Comparison of ENCODE assay signal across 29 cellular contexts in genomic region chr4:145933134-145933533, GRCh38. TPM values are rescaled to one million over a fixed set of nuclear protein-coding genes. Genes with fewer than 3 reads are reported as not detected.
DNase-seq lines count a peak whose midpoint lies in the region; ATAC-seq, FAIRE-seq and TF ChIP-seq lines count a peak whose summit lies in the region.
"Had no signal": no experiment of that assay in that cellular context is flagged by ENCODE, and none has a peak within 500 bp of the region (broad histone marks: within the 10 kb centered on the region; RNA-seq: fewer than 3 reads in every experiment).

No MANE protein-coding gene starts in this region.

- FAIRE-seq in GM12878 (lab: Jason Lieb, UNC) = no peak
- FAIRE-seq: GM12892, H1, TTC549, urothelium cell line had no signal

- SMC1A ChIA-PET in GM12878 (lab: Charles Lee; ENCODE audit: uncharacterized antibody, unreplicated experiment) = interaction anchor here (0.6 to 1.8 kb wide), 8 partner anchors 21 to 831 kb away, joined by 3 to 4 read pairs (median 3); no protein-coding TSS in a partner anchor

- no peak for ATAC-seq in GM12878
- ATAC-seq: activated CD4-positive, CD25-positive, alpha-beta regulatory T cell treated with anti-CD3 and anti-CD28 coated beads, Interleukin-2, amount 50 U/mL, for 24 hours; activated naive CD4-positive, alpha-beta T cell treated with anti-CD3 and anti-CD28 coated beads, Interleukin-2, amount 50 U/mL, for 72 hours; activated T-helper 17 cell treated with anti-CD3 and anti-CD28 coated beads, Interleukin-2, amount 50 U/mL, for 72 hours; heart left ventricle; lower lobe of right lung; right lobe of liver had no signal

- intact Hi-C loops in GM12878 (cut with micrococcal nuclease; ENCODE audit: unreplicated experiment) (loop anchor here (10.0 kb wide), 1 partner anchor 402 kb away; no protein-coding TSS in a partner anchor), uterus (cut with DNase I; ENCODE audit: low total_unique reads) (no loop called here)

- peaks cover 96% of the 10 kb centered on the region for H3K79me2 ChIP-seq in GM12878 (ENCODE audit: control insufficient read depth, insufficient read depth, low read length)

- TF ChIP-seq EP300 in GM12878 (IDR thresholded peaks at IDR 0.05; ENCODE audit: borderline replicate concordance in 1 of 2, control insufficient read depth in 1 of 2, low read depth in 2 of 2, low read length in 2 of 2) = no peak

- H3K9ac ChIP-seq in GM12878 (ENCODE audit: control insufficient read depth, insufficient read depth, low read length) = no peak overlapping the region

- H3K27ac ChIP-seq in GM12878 (ENCODE audit: control insufficient read depth, insufficient read depth) (no peak overlapping the region), uterus (peak overlapping the region; percentile 1 to 99)
- H3K27ac ChIP-seq: lower lobe of right lung, right lobe of liver, RWPE1 had no signal

- H3K9me3 ChIP-seq in GM12878 (replicated peaks; ENCODE audit: control insufficient read depth, insufficient read depth, low read length) (peaks cover 2% of the 10 kb centered on the region; the same call in 1 of the 3 replicates), uterus (no peaks in the 10 kb centered on the region)
- H3K9me3 ChIP-seq: heart left ventricle, lower lobe of right lung, right lobe of liver had no signal

- H3K27me3 ChIP-seq in GM12878 (replicated peaks in 1 of 2; ENCODE audit: control insufficient read depth in 2 of 2, insufficient read depth in 2 of 2, low read length in 1 of 2) (no peaks in the 10 kb centered on the region), uterus (no peaks in the 10 kb centered on the region)
- H3K27me3 ChIP-seq: dorsolateral prefrontal cortex, heart left ventricle, right lobe of liver had no signal

- peaks cover 5% of the 10 kb centered on the region for H3K36me3 Mint-ChIP-seq in HFFc6 (ENCODE audit: low read depth)
- H3K36me3 Mint-ChIP-seq: CD4-positive, CD25-positive, alpha-beta regulatory T cell had no signal

- H3K4me1 ChIP-seq in GM12878 (ENCODE audit: control insufficient read depth, insufficient read depth, low read length) = peaks cover 18% of the 10 kb centered on the region; the same call in 1 of the 2 replicates
- peaks cover 0 to 4% of the 10 kb centered on the region in 2 donors for H3K4me1 ChIP-seq in uterus
- H3K4me1 ChIP-seq: right lobe of liver had no signal

- DNase-seq in HFFc6 (peak; percentile 34), GM12878 (ENCODE audit: low read depth, low spot score) (no peak), kidney tubule cell (ENCODE audit: low spot score) (peak; percentile 57), uterus (no peak), T-helper 1 cell (no peak), NCI-H526 (lab: John Stamatoyannopoulos, UW) (no peak), cortex of kidney (lab: John Stamatoyannopoulos, UW) (no peak)
- DNase-seq: activated CD4-positive, alpha-beta T cell treated with anti-CD3 and anti-CD28 coated beads, Interleukin-2, amount 50 U/mL, for 48 hours; activated CD8-positive, alpha-beta memory T cell treated with anti-CD3 and anti-CD28 coated beads, Interleukin-2, amount 50 U/mL, for 4 hours; anterior cingulate cortex; CD4-positive, CD25-positive, alpha-beta regulatory T cell; central memory CD4-positive, alpha-beta T cell; dorsolateral prefrontal cortex; heart left ventricle; lower lobe of right lung; MM.1S; NCI-H2029 treated with DMSO at 0.1 percent for 48 hours; NCI-H2227 treated with DMSO at 0.1 percent for 48 hours; NCI-H748 treated with DMSO at 0.1 percent for 48 hours; right lobe of liver; stimulated activated naive CD4-positive, alpha-beta T cell treated with Interleukin-2 at 50 U/mL for 16 hours had no signal

- no peak overlapping the region for H3K27ac Mint-ChIP-seq in HFFc6
- H3K27ac Mint-ChIP-seq: activated naive CD4-positive, alpha-beta T cell treated with anti-CD3 and anti-CD28 coated beads, Interleukin-2, amount 50 U/mL, for 72 hours; activated T-helper 17 cell treated with anti-CD3 and anti-CD28 coated beads, Interleukin-2, amount 50 U/mL, for 72 hours had no signal

- no peaks in the 10 kb centered on the region for H4K20me1 ChIP-seq in GM12878 (ENCODE audit: control insufficient read depth, insufficient read depth)

- RAD21 ChIA-PET in GM12878 (lab: Charles Lee; ENCODE audit: unreplicated experiment) = interaction anchor here (0.6 to 1.4 kb wide), 5 partner anchors 14 to 352 kb away, joined by 3 to 4 read pairs (median 3); no protein-coding TSS in a partner anchor

- H3K27me3 Mint-ChIP-seq in HFFc6 (ENCODE audit: insufficient read depth) = no peaks in the 10 kb centered on the region; the same call in 1 of the 2 replicates
- H3K27me3 Mint-ChIP-seq: activated T-helper 17 cell treated with anti-CD3 and anti-CD28 coated beads, Interleukin-2, amount 50 U/mL, for 72 hours had no signal

- H3K36me3 ChIP-seq in GM12878 (ENCODE audit: control insufficient read depth in 2 of 2, insufficient read depth in 2 of 2, low read length in 1 of 2) (no peaks in the 10 kb centered on the region), uterus (no peaks in the 10 kb centered on the region)
- H3K36me3 ChIP-seq: heart left ventricle, lower lobe of right lung, right lobe of liver had no signal

- POLR2A ChIA-PET in GM12878 (lab: Charles Lee) = interaction anchor here (0.6 to 2.1 kb wide), 4 partner anchors 23 to 314 kb away, joined by 3 to 10 read pairs (median 3); no protein-coding TSS in a partner anchor

- TF ChIP-seq RAD21 in GM12878 (IDR thresholded peaks at IDR 0.05; ENCODE audit: insufficient read depth, low read depth, low read length) = no peak

- no peak overlapping the region for H2AFZ ChIP-seq in GM12878 (ENCODE audit: control insufficient read depth, low read depth, low read length)

- in situ Hi-C loops in GM12878 (cut with MboI) = no loop called here

- peak overlapping the region; percentile 40 for H3K4me2 ChIP-seq in GM12878 (ENCODE audit: control insufficient read depth, insufficient read depth)

- CTCF ChIA-PET in GM12878 (lab: Yijun Ruan, JAX) = interaction anchor here (1.0 kb wide), 1 partner anchor 43 kb away, joined by 3 read pairs; no protein-coding TSS in a partner anchor

- BruUV-seq in GM12878 (replicated peaks; lab: Mats Ljungman, UMichigan) = no TSS peak

- H3K9me3 Mint-ChIP-seq in HFFc6 = no peaks in the 10 kb centered on the region
- H3K9me3 Mint-ChIP-seq: activated T-helper 17 cell treated with anti-CD3 and anti-CD28 coated beads, Interleukin-2, amount 50 U/mL, for 72 hours had no signal

- H3K4me3 ChIP-seq in GM12878 = no peak overlapping the region
- no peak overlapping the region for H3K4me3 ChIP-seq in uterus
- H3K4me3 ChIP-seq: dorsolateral prefrontal cortex, heart left ventricle, lower lobe of right lung, right lobe of liver had no signal

- no peak overlapping the region for H3K4me3 Mint-ChIP-seq in HFFc6
- H3K4me3 Mint-ChIP-seq: activated T-helper 17 cell treated with anti-CD3 and anti-CD28 coated beads, Interleukin-2, amount 50 U/mL, for 72 hours; CD4-positive, CD25-positive, alpha-beta regulatory T cell had no signal

- TF ChIP-seq CTCF in HFFc6 (IDR thresholded peaks at IDR 0.05) (no peak), GM12878 (IDR thresholded peaks at IDR 0.05 in 2 of 3, conservative IDR thresholded peaks at IDR 0.05 in 1 of 3; ENCODE audit: control insufficient read depth in 2 of 3, extremely low read depth in 1 of 3, insufficient read depth in 1 of 3, low read depth in 3 of 3, low read length in 3 of 3) (no peak), uterus (IDR thresholded peaks at IDR 0.05) (no peak)

- no peak for TF ChIP-seq POLR2A in GM12878 (IDR thresholded peaks at IDR 0.05; ENCODE audit: low read depth, low read length)
- no peak for TF ChIP-seq POLR2A in uterus (IDR thresholded peaks at IDR 0.05)

- peaks cover 50% of the 10 kb centered on the region for H3K4me1 Mint-ChIP-seq in HFFc6 (ENCODE audit: low read depth)

- 49% methylated on average over 2 of the region's 2 CpGs for WGBS in GM12878 (ENCODE audit: insufficient coverage, insufficient replicate concordance, low lambda C conversion rate, missing lambda C conversion rate)

TF ChIP-seq in GM12878, 131 proteins besides CTCF, POLR2A, EP300 and RAD21 (continues in another document):
- TF ChIP-seq FOXM1 (IDR thresholded peaks at IDR 0.05; ENCODE audit: low read depth, low read length) (no peak), KLF5 (IDR thresholded peaks at IDR 0.05; ENCODE audit: partially characterized antibody) (no peak)

RNA-seq across cellular contexts. Expression of gene ZNF827, which starts 5.5 kb away (rescaled TPM):
- 10 to 100 TPM; 15.8 to 22.4 (median 17.6) TPM for total RNA-seq in HFFc6 (2021; fragmentation: NEBNext Ultra II Directional; extraction: Animal tissue kit (Norgen Biotek cat#: 25700))
- total RNA-seq in GM12878 (2013; cell fraction: nucleolus; rRNA removed) = 140 and 166 TPM in 2 replicates
- total RNA-seq in GM12878 (2014; rRNA removed) (12.6 and 13.7 TPM in 2 replicates), GM12878 (2014; rRNA removed; fragmentation: Illumina TruSeq; extraction: Trizol) (16.5 and 17.7 TPM in 2 replicates), GM12878 (2021) (24.4 and 31.5 TPM in 2 replicates), uterus (10 to 100 TPM in 2 of 4 donors, 1 to 10 TPM in 2; 2.9 to 33.1 (median 14.2) TPM)
- polyA plus RNA-seq in GM12878 (2011; ENCODE audit: low read depth) = 6.6 TPM
- polyA plus RNA-seq in GM12878 (2011; rRNA removed) (12.2 and 14.6 TPM in 2 replicates), GM12878 (2014; fragmentation: Illumina TruSeq; extraction: Trizol) (17.5 and 19.6 TPM in 2 replicates), GM12878 (2014; fragmentation: Nextera tagmentation; extraction: Ambion mirVana) (1 to 10 TPM; 3.8 to 5.8 TPM), GM12878 (2014; rRNA removed) (18.6 and 19.8 TPM in 2 replicates), GM12878 (2016; fragmentation: Nextera tagmentation; extraction: Ambion mirVana) (10 to 100 TPM in 1 of 2 experiments, 1 to 10 TPM in 1; 9.1 to 11.2 TPM)
- polyA plus RNA-seq in GM12878 (2011; cell fraction: cytosol; rRNA removed) = 25.9 and 26.6 TPM in 2 replicates
- 129 and 132 TPM in 2 replicates for polyA plus RNA-seq in GM12878 (2011; cell fraction: nucleus; rRNA removed)
- 16.9 and 17.4 TPM in 2 replicates for polyA plus RNA-seq in GM12878 (2012)
- 47.0 and 51.6 TPM in 2 replicates for polyA minus RNA-seq in GM12878 (2011; rRNA and poly(A)+ RNA removed)
- polyA minus RNA-seq in GM12878 (2011; cell fraction: cytosol; rRNA and poly(A)+ RNA removed) = 11.9 and 15.4 TPM in 2 replicates
- 61.1 and 94.9 TPM in 2 replicates for polyA minus RNA-seq in GM12878 (2011; cell fraction: nucleus; rRNA and poly(A)+ RNA removed)

Comparison
In these comparisons a context has a peak if more than half of its experiments do, and no peak if none do; other contexts are left out.
1. DNase-seq: peak in HFFc6 (single experiment) and kidney tubule cell (single experiment); none in GM12878 (single experiment), uterus (0 of 2), T-helper 1 cell (0 of 5), NCI-H526 (0 of 2) and cortex of kidney (single experiment).